Comparison of ENCODE assay signal across 1 cellular context in genomic region chr15:75625542-75626347, GRCh38.
A peak's percentile ranks its signal among the peaks of the same experiment; 100 is the strongest.
TF ChIP-seq lines count a peak whose summit lies in the region.

Gene SNUPN, minus strand, starts transcription at chr15:75625725. Its CDS starts 4,674 bp downstream, at chr15:75621051.

TF ChIP-seq in HepG2, 621 proteins besides CTCF, POLR2A, EP300 and RAD21 (continued from another document and continues in another):
- no peak for TF ChIP-seq ATF3 (CRISPR knock-in tag; IDR thresholded peaks at IDR 0.05)
- no peak for TF ChIP-seq SMYD3 (CRISPR knock-in tag; IDR thresholded peaks at IDR 0.05)
- no peak for TF ChIP-seq ZNF879 (CRISPR knock-in tag; IDR thresholded peaks at IDR 0.05)
- no peak for TF ChIP-seq ZBTB33 (CRISPR knock-in tag; IDR thresholded peaks at IDR 0.05)
- 0 out of 2 replicates have a peak, but pooled peaks have one; percentile 39 for TF ChIP-seq AFF4 (CRISPR knock-in tag; IDR thresholded peaks at IDR 0.05)
- TF ChIP-seq ELK4 (CRISPR knock-in tag; IDR thresholded peaks at IDR 0.05; ENCODE audit: borderline replicate concordance) = no peak
- peak; percentile 82; the same call in 1 of the 2 replicates for TF ChIP-seq SNAPC4 (CRISPR knock-in tag; IDR thresholded peaks at IDR 0.05)
- no peak; the same call in 1 of the 2 replicates for TF ChIP-seq TEAD2 (CRISPR knock-in tag; IDR thresholded peaks at IDR 0.05)
- no peak for TF ChIP-seq SETDB1 (CRISPR knock-in tag; IDR thresholded peaks at IDR 0.05; ENCODE audit: borderline replicate concordance)
- 0 out of 2 replicates have a peak, but pooled peaks have one; percentile 27 for TF ChIP-seq ZNF12 (CRISPR knock-in tag; IDR thresholded peaks at IDR 0.05)
- TF ChIP-seq ZNF160 (CRISPR knock-in tag; IDR thresholded peaks at IDR 0.05) = 0 out of 2 replicates have a peak, but pooled peaks have one; percentile 45
- no peak for TF ChIP-seq NR1H2 (CRISPR knock-in tag; IDR thresholded peaks at IDR 0.05; ENCODE audit: borderline replicate concordance, low read depth)
- TF ChIP-seq SRF (IDR thresholded peaks at IDR 0.05; ENCODE audit: low read depth, low read length) = no peak
- no peak; the same call in 1 of the 2 replicates for TF ChIP-seq THRA (CRISPR knock-in tag; IDR thresholded peaks at IDR 0.05; ENCODE audit: borderline replicate concordance)
- no peak for TF ChIP-seq TAF15 (IDR thresholded peaks at IDR 0.05; ENCODE audit: low read depth, low read length, poor library complexity, severe bottlenecking)
- TF ChIP-seq CSRNP2 (CRISPR knock-in tag; conservative IDR thresholded peaks at IDR 0.05; ENCODE audit: low read depth) = no peak
- TF ChIP-seq ZBTB4 (CRISPR knock-in tag; IDR thresholded peaks at IDR 0.05; ENCODE audit: borderline replicate concordance) = no peak
- TF ChIP-seq MAFF (IDR thresholded peaks at IDR 0.05; ENCODE audit: low read depth, low read length) = no peak
- TF ChIP-seq MTA3 (CRISPR knock-in tag; IDR thresholded peaks at IDR 0.05) = no peak
- peak; percentile 60 for TF ChIP-seq NFYB (CRISPR knock-in tag; IDR thresholded peaks at IDR 0.05)
- peak; percentile 89 for TF ChIP-seq RBFOX2 (IDR thresholded peaks at IDR 0.05; ENCODE audit: low read depth, low read length)
- TF ChIP-seq SIX1 (CRISPR knock-in tag; IDR thresholded peaks at IDR 0.05; ENCODE audit: borderline replicate concordance) = no peak
- TF ChIP-seq STAT5B (CRISPR knock-in tag; IDR thresholded peaks at IDR 0.05) = no peak
- TF ChIP-seq GATAD1 (CRISPR knock-in tag; IDR thresholded peaks at IDR 0.05) = peak; percentile 82
- peak; percentile 65; the same call in 1 of the 2 replicates for TF ChIP-seq HOXA5 (CRISPR knock-in tag; IDR thresholded peaks at IDR 0.05)
- no peak for TF ChIP-seq ZNF577 (CRISPR knock-in tag; IDR thresholded peaks at IDR 0.05; ENCODE audit: borderline replicate concordance, low read depth)
- peak; percentile 46; the same call in 1 of the 2 replicates for TF ChIP-seq TFDP2 (CRISPR knock-in tag; IDR thresholded peaks at IDR 0.05)
- TF ChIP-seq SOX13 (IDR thresholded peaks at IDR 0.05) = no peak
- TF ChIP-seq SOX13 (CRISPR knock-in tag; conservative IDR thresholded peaks at IDR 0.05 in 1 of 2, IDR thresholded peaks at IDR 0.05 in 1 of 2) = peak in 1 of 2 experiments; percentile 20; a peak in 1 of 4 replicates
- TF ChIP-seq MTA1 (CRISPR knock-in tag; IDR thresholded peaks at IDR 0.05; ENCODE audit: borderline replicate concordance) = peak; percentile 60; the same call in 1 of the 2 replicates
- no peak for TF ChIP-seq PAWR (CRISPR knock-in tag; IDR thresholded peaks at IDR 0.05; ENCODE audit: borderline replicate concordance)
- no peak for TF ChIP-seq ZNF44 (CRISPR knock-in tag; IDR thresholded peaks at IDR 0.05)
